In the genomic region with DNA sequence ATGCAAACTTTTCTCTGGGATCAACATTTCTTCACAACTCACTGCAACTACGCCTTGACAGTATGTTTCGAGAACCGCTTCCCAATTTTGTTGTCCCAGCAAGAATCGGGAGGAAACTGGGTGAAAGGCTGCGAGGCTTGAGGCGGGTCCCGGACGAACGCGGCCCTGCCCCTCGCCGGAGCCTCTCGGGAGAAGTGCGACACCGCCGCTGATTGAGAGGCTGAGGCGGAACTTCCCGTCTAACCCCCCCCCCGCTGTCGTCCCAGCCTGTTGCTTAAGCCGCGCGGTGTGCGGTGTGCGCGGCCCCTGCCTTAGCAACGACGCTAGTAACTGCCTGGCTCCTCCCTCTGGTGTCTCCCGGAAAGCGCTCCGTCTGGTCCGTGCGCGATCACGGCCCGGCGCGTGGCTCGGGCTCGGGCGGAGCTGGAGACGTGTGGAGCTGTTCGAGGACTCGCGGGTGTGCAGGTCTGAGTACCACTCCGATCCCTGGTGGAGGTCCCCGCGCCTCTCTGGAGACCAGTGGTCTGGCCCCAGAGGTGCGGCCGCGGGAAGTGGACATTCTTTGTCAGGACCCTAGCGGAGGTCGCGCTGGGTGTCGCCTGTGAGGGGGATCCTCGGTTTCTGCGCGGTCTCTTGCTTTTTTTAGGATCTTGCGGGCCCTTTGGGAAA, we compare ENCODE assay signal across 8 cellular contexts. TPM values are rescaled to one million over a fixed set of nuclear protein-coding genes. Genes with fewer than 3 reads are reported as not detected.
DNase-seq lines count a peak whose midpoint lies in the region; ATAC-seq, FAIRE-seq and TF ChIP-seq lines count a peak whose summit lies in the region.

A gene with protein sequence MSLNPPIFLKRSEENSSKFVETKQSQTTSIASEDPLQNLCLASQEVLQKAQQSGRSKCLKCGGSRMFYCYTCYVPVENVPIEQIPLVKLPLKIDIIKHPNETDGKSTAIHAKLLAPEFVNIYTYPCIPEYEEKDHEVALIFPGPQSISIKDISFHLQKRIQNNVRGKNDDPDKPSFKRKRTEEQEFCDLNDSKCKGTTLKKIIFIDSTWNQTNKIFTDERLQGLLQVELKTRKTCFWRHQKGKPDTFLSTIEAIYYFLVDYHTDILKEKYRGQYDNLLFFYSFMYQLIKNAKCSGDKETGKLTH (plus strand): TSS at position 391 of the 669 bp plus-strand sequence. CDS start 4,120 bp downstream, outside the sequence.
A gene with protein sequence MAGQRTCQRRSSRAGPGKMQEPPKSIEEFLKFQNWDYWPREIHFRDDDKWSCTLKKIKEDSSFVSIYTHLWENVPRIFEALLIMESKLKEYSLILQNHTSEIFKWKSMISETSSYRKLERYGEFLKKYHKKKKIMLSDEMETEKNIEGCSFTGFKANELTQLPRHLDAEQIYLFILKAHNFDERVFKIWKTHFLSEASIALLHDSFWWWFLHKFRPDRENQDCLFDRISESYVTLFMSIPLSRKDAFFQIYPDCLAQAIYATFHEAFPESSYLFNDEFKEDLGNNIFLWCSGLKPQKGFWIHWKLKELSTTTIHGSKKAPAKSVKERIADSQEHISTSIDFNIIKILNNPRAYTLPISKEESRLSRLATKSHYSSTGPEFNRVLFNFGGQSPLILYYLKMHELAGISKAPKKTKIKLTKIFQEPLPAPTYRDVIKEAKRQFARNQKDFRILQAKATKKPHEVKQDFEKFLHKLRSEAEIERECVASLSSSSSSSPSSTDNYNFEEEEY (minus strand): TSS at position 161 of the 669 bp plus-strand sequence. CDS start 5,647 bp downstream, outside the sequence.

- peaks cover 16% of the 10 kb centered on the region for H3K9me3 ChIP-seq in adipocyte (ENCODE audit: control insufficient read depth, low read length)
- H3K9me3 ChIP-seq in heart left ventricle = peaks cover 0 to 26% (median 7%) of the 10 kb centered on the region in 12 donors

- FAIRE-seq in GM12891 (lab: Jason Lieb, UNC) = peak; percentile 96

- peaks cover 10% of the 10 kb centered on the region for H3K9me3 Mint-ChIP-seq in type B pancreatic cell

- peaks cover 45% of the 10 kb centered on the region for H3K4me1 ChIP-seq in adipocyte (ENCODE audit: control insufficient read depth, insufficient read depth, low read length)
- peaks cover 0 to 40% (median 19%) of the 10 kb centered on the region in 12 donors for H3K4me1 ChIP-seq in heart left ventricle

- H3K27me3 ChIP-seq in adipocyte (replicated peaks; ENCODE audit: control insufficient read depth, insufficient read depth, low read length) = no peaks in the 10 kb centered on the region
- no peaks in the 10 kb centered on the region for H3K27me3 ChIP-seq in heart left ventricle

- H3K27ac Mint-ChIP-seq in type B pancreatic cell = peak within 1 kb of the TSS; percentile 98

- peaks cover 19% of the 10 kb centered on the region for H3K4me1 Mint-ChIP-seq in type B pancreatic cell (ENCODE audit: unreplicated experiment)

- TF ChIP-seq CTCF in heart left ventricle (IDR thresholded peaks at IDR 0.05) = peak in 4 of 12 donors; percentile 14 to 25 (median 14)
- TF ChIP-seq CTCF in type B pancreatic cell (conservative IDR thresholded peaks at IDR 0.05) = peak; percentile 31

- DNase-seq in GM12891 (ENCODE audit: insufficient read length, low spot score) = peak; percentile 68
- DNase-seq in NCI-H1417 treated with DMSO at 0.1 percent for 48 hours (lab: John Stamatoyannopoulos, UW) = peak; percentile 38
- peak; percentile 80 to 89 for DNase-seq in SW 1271 (lab: John Stamatoyannopoulos, UW)
- peak; percentile 99 for DNase-seq in adipocyte (ENCODE audit: low read depth)
- peak; percentile 97 to 99 (median 98) for DNase-seq in heart left ventricle
- peak; percentile 95 for DNase-seq in pons (ENCODE audit: low spot score)
- peak; percentile 95 for DNase-seq in type B pancreatic cell (ENCODE audit: extremely low spot score, unreplicated experiment)

- peak within 1 kb of the TSS; percentile 78 to 97 (median 93) for H3K27ac ChIP-seq in heart left ventricle

- ATAC-seq in HG02798 (IDR thresholded peaks at IDR 0.05; ENCODE audit: poor library complexity, unreplicated experiment) (peak; percentile 99), heart left ventricle (peak; percentile 99 to 100 (median 100))

- TF ChIP-seq POLR2A in GM12891 (IDR thresholded peaks at IDR 0.05; ENCODE audit: low read depth, low read length) (peak; percentile 92), heart left ventricle (IDR thresholded peaks at IDR 0.05) (peak in 1 of 2 donors; percentile 84)

- H3K27me3 Mint-ChIP-seq in type B pancreatic cell = no peaks in the 10 kb centered on the region

- whole genome bisulfite sequencing in heart left ventricle, 4 donors = 0 to 1% (median 0%) methylated on average over 15 to 59 of the region's 59 CpGs

- H3K36me3 ChIP-seq in adipocyte (ENCODE audit: control insufficient read depth, insufficient read depth, low read length, severe bottlenecking) (peaks cover 12% of the 10 kb centered on the region), heart left ventricle (peaks cover 0 to 15% (median 6%) of the 10 kb centered on the region in 9 donors)

- H3K4me3 ChIP-seq in adipocyte (ENCODE audit: low read length) (peak within 1 kb of the TSS; percentile 91), heart left ventricle (peak within 1 kb of the TSS; percentile 59 to 87 (median 74))

- H3K9ac ChIP-seq in adipocyte (ENCODE audit: low read length) = peak within 1 kb of the TSS; percentile 99

- H3K36me3 Mint-ChIP-seq in type B pancreatic cell = peaks cover 32% of the 10 kb centered on the region

- intact Hi-C loops in heart left ventricle (cut with DNase I) = loop anchor here in 5 of 10 donors (2.0 to 10.0 kb wide), 7 partner anchors 196 to 466 kb away; a partner anchor contains a TSS

- peak within 1 kb of the TSS; percentile 97 for H3K4me3 Mint-ChIP-seq in type B pancreatic cell

TF ChIP-seq in GM12891, 5 proteins besides CTCF, POLR2A, EP300 and RAD21:
- TF ChIP-seq POLR2AphosphoS5 (IDR thresholded peaks at IDR 0.05; ENCODE audit: low read depth, low read length) (peak; percentile 93), SPI1 (IDR thresholded peaks at IDR 0.05; ENCODE audit: low read depth, low read length) (peak; percentile 52), TAF1 (IDR thresholded peaks at IDR 0.05; ENCODE audit: low read depth, low read length) (peak; percentile 79), PAX5 (IDR thresholded peaks at IDR 0.05; ENCODE audit: insufficient read depth, low read length, severe bottlenecking) (peak; percentile 26), POU2F2 (IDR thresholded peaks at IDR 0.05; ENCODE audit: low read depth, low read length) (peak; percentile 77; the same call in 1 of the 2 replicates)
TF ChIP-seq in GM12891: peak in this region for 5.

RNA-seq across cellular contexts. Expression of the first gene that starts in this region (rescaled TPM):
- 14.8 TPM for polyA plus RNA-seq in GM12891 (2012; ENCODE audit: low read depth, missing spikeins)
- total RNA-seq in heart left ventricle (10 to 100 TPM in 8 of 9 donors, 1 to 10 TPM in 1; 6.3 to 28.0 (median 18.4) TPM), type B pancreatic cell (ENCODE audit: low replicate concordance) (28.3 and 33.2 TPM in 2 replicates)
- polyA plus RNA-seq in heart left ventricle = 10 to 100 TPM in 1 of 2 donors, 1 to 10 TPM in 1; 8.1 to 11.7 TPM

RNA-seq across cellular contexts. Expression of the second gene that starts in this region (rescaled TPM):
- polyA plus RNA-seq in GM12891 (2012; ENCODE audit: low read depth, missing spikeins) = 7.9 TPM
- total RNA-seq in heart left ventricle (10 to 100 TPM in 8 of 9 donors, 1 to 10 TPM in 1; 6.1 to 18.8 (median 14.4) TPM), type B pancreatic cell (ENCODE audit: low replicate concordance) (6.1 and 7.3 TPM in 2 replicates)
- polyA plus RNA-seq in heart left ventricle = 1 to 10 TPM; 5.8 to 6.1 TPM

Comparison
In these comparisons a context has a peak if more than half of its experiments do, and no peak if none do; other contexts are left out.
1. Peak in every context shown above with its lines: DNase-seq, ATAC-seq, H3K4me3 ChIP-seq and H3K27ac ChIP-seq.
2. DNase-seq: peak in every context shown above with its lines; median percentile 99 in adipocyte; 98 in heart left ventricle; 95 in pons; 95 in type B pancreatic cell; 84 in SW 1271; 68 in GM12891; 38 in NCI-H1417 treated with DMSO at 0.1 percent for 48 hours.